ENCODE assay signal across 8 cellular contexts in genomic region chr16:14632693-14633569, GRCh38. TPM values are rescaled to one million over a fixed set of nuclear protein-coding genes. Genes with fewer than 3 reads are reported as not detected.
DNase-seq lines count a peak whose midpoint lies in the region; ATAC-seq and TF ChIP-seq lines count a peak whose summit lies in the region.

BFAR (plus strand) TSS chr16:14632951; CDS start chr16:14644347, 11,396 bp downstream.

- TF ChIP-seq POLR2A in tibial nerve (IDR thresholded peaks at IDR 0.05) = peak; percentile 94 to 97

- DNase-seq in GM12865 (ENCODE audit: low read depth) (peak; percentile 99), NCI-H1417 treated with DMSO at 0.1 percent for 48 hours (lab: John Stamatoyannopoulos, UW) (peak; percentile 78), SW480 (ENCODE audit: low spot score) (peak; percentile 95), Right ventricle myocardium superior (peak; percentile 100), tibial nerve (ENCODE audit: low spot score in 2 of 2) (peak; percentile 99)
- DNase-seq in activated naive CD8-positive, alpha-beta T cell treated with anti-CD3 and anti-CD28 coated beads, Interleukin-2, amount 50 U/mL, for 24 hours = peak; percentile 100

- H2AFZ ChIP-seq in parathyroid adenoma = peak within 1 kb of the TSS; percentile 96

- H3K9me3 Mint-ChIP-seq in activated naive CD8-positive, alpha-beta T cell treated with anti-CD3 and anti-CD28 coated beads, Interleukin-2, amount 50 U/mL, for 24 hours = peaks cover 3% of the 10 kb centered on the region

- peak; percentile 92 to 99 for TF ChIP-seq EP300 in tibial nerve (IDR thresholded peaks at IDR 0.05)

- H3K27me3 ChIP-seq in parathyroid adenoma (ENCODE audit: control insufficient read depth, insufficient read depth, low read length) (no peaks in the 10 kb centered on the region), tibial nerve (no peaks in the 10 kb centered on the region)

- H3K4me3 ChIP-seq in GM12865 (ENCODE audit: low read depth, low read length) (peak within 1 kb of the TSS; percentile 92), parathyroid adenoma (ENCODE audit: low read depth, low read length) (peak within 1 kb of the TSS; percentile 92), tibial nerve (peak within 1 kb of the TSS; percentile 73 to 99 (median 93))

- H3K36me3 Mint-ChIP-seq in activated naive CD8-positive, alpha-beta T cell treated with anti-CD3 and anti-CD28 coated beads, Interleukin-2, amount 50 U/mL, for 24 hours (ENCODE audit: low read depth) = peaks cover 21% of the 10 kb centered on the region

- H3K4me3 Mint-ChIP-seq in activated naive CD8-positive, alpha-beta T cell treated with anti-CD3 and anti-CD28 coated beads, Interleukin-2, amount 50 U/mL, for 24 hours = peak within 1 kb of the TSS; percentile 98

- H3K4me1 Mint-ChIP-seq in activated naive CD8-positive, alpha-beta T cell treated with anti-CD3 and anti-CD28 coated beads, Interleukin-2, amount 50 U/mL, for 24 hours = peaks cover 60% of the 10 kb centered on the region

- H3K36me3 ChIP-seq in parathyroid adenoma (ENCODE audit: control insufficient read depth, insufficient read depth, low read length) (no peaks in the 10 kb centered on the region), tibial nerve (peaks cover 0 to 3% (median 0%) of the 10 kb centered on the region in 3 donors)

- ATAC-seq in HG02763 (IDR thresholded peaks at IDR 0.05; ENCODE audit: unreplicated experiment) = peak; percentile 79
- peak; percentile 86 for ATAC-seq in activated naive CD8-positive, alpha-beta T cell treated with anti-CD3 and anti-CD28 coated beads, Interleukin-2, amount 50 U/mL, for 24 hours
- ATAC-seq in Right ventricle myocardium superior (ENCODE audit: poor library complexity) = peak; percentile 93

- H3K9ac ChIP-seq in parathyroid adenoma = peak within 1 kb of the TSS; percentile 74

- peak within 1 kb of the TSS; percentile 78 for H3K4me2 ChIP-seq in parathyroid adenoma (ENCODE audit: low read length)

- intact Hi-C loops in Right ventricle myocardium superior (cut with DNase I) = no loop called here

- peak within 1 kb of the TSS; percentile 96 for H3K27ac Mint-ChIP-seq in activated naive CD8-positive, alpha-beta T cell treated with anti-CD3 and anti-CD28 coated beads, Interleukin-2, amount 50 U/mL, for 24 hours

- peaks cover 30% of the 10 kb centered on the region for H3K79me2 ChIP-seq in parathyroid adenoma

- H3K4me1 ChIP-seq in parathyroid adenoma = peaks cover 10% of the 10 kb centered on the region
- peaks cover 0 to 76% (median 40%) of the 10 kb centered on the region in 4 donors for H3K4me1 ChIP-seq in tibial nerve

- H3K27ac ChIP-seq in parathyroid adenoma (peak within 1 kb of the TSS; percentile 86), tibial nerve (peak within 1 kb of the TSS; percentile 87 to 98 (median 96))

- WGBS in tibial nerve, 2 donors = 0% methylated on average over 24 to 69 of the region's 69 CpGs

- H3K9me3 ChIP-seq in parathyroid adenoma (ENCODE audit: control insufficient read depth, low read length) (no peaks in the 10 kb centered on the region), tibial nerve (no peaks in the 10 kb centered on the region)

- TF ChIP-seq CTCF in GM12865 (IDR thresholded peaks at IDR 0.05; ENCODE audit: insufficient read depth, low read depth, low read length, missing control alignments) (no peak), parathyroid adenoma (IDR thresholded peaks at IDR 0.05) (no peak), tibial nerve (IDR thresholded peaks at IDR 0.05) (peak in 1 of 5 experiments; percentile 37)

- H3K27me3 Mint-ChIP-seq in activated naive CD8-positive, alpha-beta T cell treated with anti-CD3 and anti-CD28 coated beads, Interleukin-2, amount 50 U/mL, for 24 hours = no peaks in the 10 kb centered on the region

RNA-seq across cellular contexts. Expression of gene BFAR, which starts in this region (rescaled TPM):
- total RNA-seq in Right ventricle myocardium superior (30.5 TPM), tibial nerve (10 to 100 TPM; 64.5 to 78.3 (median 71.9) TPM)

Comparison
In these comparisons a context has a peak if more than half of its experiments do, and no peak if none do; other contexts are left out.
1. Peak in every context shown above with its lines: DNase-seq, ATAC-seq, H3K4me3 ChIP-seq and H3K27ac ChIP-seq.